ENCODE assay signal across 1 cellular context in genomic region chr18:57666818-57667497, GRCh38.
A peak's percentile ranks its signal among the peaks of the same experiment; 100 is the strongest.
TF ChIP-seq lines count a peak whose summit lies in the region.

No MANE protein-coding gene starts in this region.

TF ChIP-seq in K562, 482 proteins besides CTCF, POLR2A, EP300 and RAD21 (continued from another document):
- TF ChIP-seq, protein P1, sequence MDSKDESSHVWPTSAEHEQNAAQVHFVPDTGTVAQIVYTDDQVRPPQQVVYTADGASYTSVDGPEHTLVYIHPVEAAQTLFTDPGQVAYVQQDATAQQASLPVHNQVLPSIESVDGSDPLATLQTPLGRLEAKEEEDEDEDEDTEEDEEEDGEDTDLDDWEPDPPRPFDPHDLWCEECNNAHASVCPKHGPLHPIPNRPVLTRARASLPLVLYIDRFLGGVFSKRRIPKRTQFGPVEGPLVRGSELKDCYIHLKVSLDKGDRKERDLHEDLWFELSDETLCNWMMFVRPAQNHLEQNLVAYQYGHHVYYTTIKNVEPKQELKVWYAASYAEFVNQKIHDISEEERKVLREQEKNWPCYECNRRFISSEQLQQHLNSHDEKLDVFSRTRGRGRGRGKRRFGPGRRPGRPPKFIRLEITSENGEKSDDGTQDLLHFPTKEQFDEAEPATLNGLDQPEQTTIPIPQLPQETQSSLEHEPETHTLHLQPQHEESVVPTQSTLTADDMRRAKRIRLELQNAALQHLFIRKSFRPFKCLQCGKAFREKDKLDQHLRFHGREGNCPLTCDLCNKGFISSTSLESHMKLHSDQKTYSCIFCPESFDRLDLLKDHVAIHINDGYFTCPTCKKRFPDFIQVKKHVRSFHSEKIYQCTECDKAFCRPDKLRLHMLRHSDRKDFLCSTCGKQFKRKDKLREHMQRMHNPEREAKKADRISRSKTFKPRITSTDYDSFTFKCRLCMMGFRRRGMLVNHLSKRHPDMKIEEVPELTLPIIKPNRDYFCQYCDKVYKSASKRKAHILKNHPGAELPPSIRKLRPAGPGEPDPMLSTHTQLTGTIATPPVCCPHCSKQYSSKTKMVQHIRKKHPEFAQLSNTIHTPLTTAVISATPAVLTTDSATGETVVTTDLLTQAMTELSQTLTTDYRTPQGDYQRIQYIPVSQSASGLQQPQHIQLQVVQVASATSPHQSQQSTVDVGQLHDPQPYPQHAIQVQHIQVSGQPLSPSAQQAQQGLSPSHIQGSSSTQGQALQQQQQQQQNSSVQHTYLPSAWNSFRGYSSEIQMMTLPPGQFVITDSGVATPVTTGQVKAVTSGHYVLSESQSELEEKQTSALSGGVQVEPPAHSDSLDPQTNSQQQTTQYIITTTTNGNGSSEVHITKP (IDR thresholded peaks at IDR 0.05; ENCODE audit: partially characterized antibody), result peak; percentile 22
- TF ChIP-seq, protein P2, sequence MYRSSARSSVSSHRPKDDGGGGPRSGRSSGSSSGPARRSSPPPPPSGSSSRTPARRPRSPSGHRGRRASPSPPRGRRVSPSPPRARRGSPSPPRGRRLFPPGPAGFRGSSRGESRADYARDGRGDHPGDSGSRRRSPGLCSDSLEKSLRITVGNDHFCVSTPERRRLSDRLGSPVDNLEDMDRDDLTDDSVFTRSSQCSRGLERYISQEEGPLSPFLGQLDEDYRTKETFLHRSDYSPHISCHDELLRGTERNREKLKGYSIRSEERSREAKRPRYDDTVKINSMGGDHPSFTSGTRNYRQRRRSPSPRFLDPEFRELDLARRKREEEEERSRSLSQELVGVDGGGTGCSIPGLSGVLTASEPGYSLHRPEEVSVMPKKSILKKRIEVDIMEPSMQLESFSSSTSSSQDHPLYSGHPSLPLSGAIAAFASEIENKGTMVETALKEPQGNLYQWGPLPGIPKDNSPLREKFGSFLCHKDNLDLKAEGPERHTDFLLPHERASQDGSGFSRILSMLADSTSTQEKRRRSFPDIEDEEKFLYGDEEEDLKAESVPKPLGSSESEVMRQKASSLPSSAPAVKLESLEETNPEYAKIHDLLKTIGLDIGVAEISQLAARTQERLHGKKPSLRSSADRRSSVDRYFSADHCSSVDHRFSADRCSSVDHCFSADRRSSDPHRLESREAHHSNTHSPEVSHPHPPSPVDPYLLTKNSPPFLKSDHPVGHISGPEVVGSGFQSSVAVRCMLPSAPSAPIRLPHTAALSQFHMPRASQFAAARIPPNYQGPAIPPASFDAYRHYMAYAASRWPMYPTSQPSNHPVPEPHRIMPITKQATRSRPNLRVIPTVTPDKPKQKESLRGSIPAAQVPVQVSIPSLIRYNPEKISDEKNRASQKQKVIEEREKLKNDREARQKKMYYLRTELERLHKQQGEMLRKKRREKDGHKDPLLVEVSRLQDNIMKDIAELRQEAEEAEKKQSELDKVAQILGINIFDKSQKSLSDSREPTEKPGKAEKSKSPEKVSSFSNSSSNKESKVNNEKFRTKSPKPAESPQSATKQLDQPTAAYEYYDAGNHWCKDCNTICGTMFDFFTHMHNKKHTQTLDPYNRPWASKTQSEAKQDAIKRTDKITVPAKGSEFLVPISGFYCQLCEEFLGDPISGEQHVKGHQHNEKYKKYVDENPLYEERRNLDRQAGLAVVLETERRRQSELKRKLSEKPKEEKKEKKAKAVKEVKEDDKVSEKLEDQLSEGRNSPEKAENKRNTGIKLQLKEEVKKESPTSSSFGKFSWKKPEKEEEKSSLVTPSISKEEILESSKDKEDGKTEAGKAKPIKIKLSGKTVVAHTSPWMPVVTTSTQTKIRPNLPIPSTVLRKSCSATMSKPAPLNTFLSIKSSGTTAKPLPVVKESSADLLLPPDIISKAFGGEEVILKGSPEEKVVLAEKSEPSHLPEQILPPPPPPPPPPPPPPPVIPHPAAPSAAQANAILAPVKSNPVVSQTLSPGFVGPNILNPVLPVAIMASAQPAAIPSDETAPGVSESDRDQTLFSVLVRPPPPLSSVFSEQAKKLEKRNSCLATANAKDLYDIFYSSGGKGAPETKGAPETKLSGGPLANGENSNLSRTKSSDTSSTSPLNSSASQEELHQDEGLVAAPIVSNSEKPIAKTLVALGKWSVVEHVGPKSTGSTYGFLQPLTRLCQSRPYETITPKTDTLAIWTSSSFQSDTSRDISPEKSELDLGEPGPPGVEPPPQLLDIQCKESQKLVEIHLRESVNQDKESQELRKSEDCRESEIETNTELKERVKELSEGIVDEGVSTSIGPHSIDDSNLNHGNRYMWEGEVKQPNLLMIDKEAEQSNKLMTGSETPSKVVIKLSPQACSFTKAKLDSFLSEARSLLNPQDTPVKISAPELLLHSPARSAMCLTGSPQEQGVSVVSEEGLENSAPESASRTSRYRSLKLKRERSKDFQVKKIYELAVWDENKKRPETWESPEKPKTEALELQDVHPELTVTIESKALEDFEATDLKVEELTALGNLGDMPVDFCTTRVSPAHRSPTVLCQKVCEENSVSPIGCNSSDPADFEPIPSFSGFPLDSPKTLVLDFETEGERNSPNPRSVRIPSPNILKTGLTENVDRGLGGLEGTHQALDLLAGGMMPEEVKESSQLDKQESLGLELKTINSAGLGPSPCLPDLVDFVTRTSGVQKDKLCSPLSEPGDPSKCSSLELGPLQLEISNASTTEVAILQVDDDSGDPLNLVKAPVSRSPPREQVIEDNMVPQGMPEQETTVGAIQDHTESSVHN (IDR thresholded peaks at IDR 0.05; ENCODE audit: borderline replicate concordance in 1 of 2, low read depth in 1 of 2), result peak in 1 of 2 experiments; percentile 76; a peak in 1 of 4 replicates
- TF ChIP-seq TBL1XR1 (IDR thresholded peaks at IDR 0.05; ENCODE audit: low read length in 2 of 2) (peak; percentile 43 to 92; a peak in 2 of 4 replicates), SREBF1 (IDR thresholded peaks at IDR 0.05; ENCODE audit: borderline replicate concordance, low read depth, low read length) (no peak), SRF (CRISPR knock-in tag; IDR thresholded peaks at IDR 0.05) (no peak), NR2C1 (IDR thresholded peaks at IDR 0.05) (no peak), NR2C1 (tag; IDR thresholded peaks at IDR 0.05) (0 out of 2 replicates have a peak, but pooled peaks have one; percentile 22), MLLT1 (IDR thresholded peaks at IDR 0.05) (no peak)
